9 cellular contexts compared by ENCODE assay signal in genomic region chrX:134797390-134797700, GRCh38. TPM values are rescaled to one million over a fixed set of nuclear protein-coding genes. Genes with fewer than 3 reads are reported as not detected.
DNase-seq lines count a peak whose midpoint lies in the region; FAIRE-seq and TF ChIP-seq lines count a peak whose summit lies in the region.
"Had no signal": no experiment of that assay in that cellular context is flagged by ENCODE, and none has a peak within 500 bp of the region (broad histone marks: within the 10 kb centered on the region; RNA-seq: fewer than 3 reads in every experiment).

No MANE protein-coding gene starts in this region.

- TF ChIP-seq POLR2A in esophagus squamous epithelium (IDR thresholded peaks at IDR 0.05) (no peak), prostate gland (IDR thresholded peaks at IDR 0.05) (no peak)

- no peaks in the 10 kb centered on the region for H3K9me2 ChIP-seq in PC-9 (ENCODE audit: insufficient read depth)

- TF ChIP-seq CTCF in PC-9 (conservative IDR thresholded peaks at IDR 0.05) (no peak), esophagus squamous epithelium (IDR thresholded peaks at IDR 0.05) (no peak), prostate gland (IDR thresholded peaks at IDR 0.05) (no peak)

- H3K79me2 ChIP-seq in PC-9 (ENCODE audit: low read depth) = peaks cover 44% of the 10 kb centered on the region

- peak overlapping the region; percentile 97 for H3K4me2 ChIP-seq in PC-9

- WGBS in esophagus squamous epithelium, 2 donors = 2 to 29% methylated on average over 7 of the region's 7 CpGs
- WGBS in prostate gland = 4% methylated on average over 7 of the region's 7 CpGs

- H4K20me1 ChIP-seq in PC-9 (ENCODE audit: insufficient read depth) = peaks cover 5% of the 10 kb centered on the region

- POLR2A ChIA-PET in PC-9 (lab: Charles Lee; ENCODE audit: unreplicated experiment) = no interaction called here

- DNase-seq in PC-9 (no peak), esophagus squamous epithelium (lab: John Stamatoyannopoulos, UW) (no peak), prostate gland (ENCODE audit: low spot score) (no peak), CD1c-positive myeloid dendritic cell (ENCODE audit: extremely low spot score) (no peak), HTR-8/SVneo (ENCODE audit: insufficient read length, low spot score) (no peak), GM19238 (ENCODE audit: insufficient read length, low spot score) (no peak), cortex of kidney (lab: John Stamatoyannopoulos, UW) (no peak)

- H3K36me3 ChIP-seq in PC-9 (ENCODE audit: low read depth) (peaks cover 22% of the 10 kb centered on the region), esophagus squamous epithelium (peaks cover 0 to 18% (median 0%) of the 10 kb centered on the region in 3 donors), prostate gland (no peaks in the 10 kb centered on the region)

- H3F3A ChIP-seq in PC-9 (ENCODE audit: insufficient read depth, low read depth) = peaks cover 17% of the 10 kb centered on the region; the same call in 1 of the 2 replicates

- H3K27me3 ChIP-seq in PC-9 (ENCODE audit: insufficient read depth, low read depth) = no peaks in the 10 kb centered on the region
- no peaks in the 10 kb centered on the region for H3K27me3 ChIP-seq in esophagus squamous epithelium
- no peaks in the 10 kb centered on the region for H3K27me3 ChIP-seq in prostate gland (replicated peaks; ENCODE audit: insufficient read depth)

- no peaks in the 10 kb centered on the region for H3K9me3 ChIP-seq in PC-9 (ENCODE audit: insufficient read depth, low read depth)
- H3K9me3 ChIP-seq in esophagus squamous epithelium = no peaks in the 10 kb centered on the region
- no peaks in the 10 kb centered on the region for H3K9me3 ChIP-seq in prostate gland

- CTCF ChIA-PET in PC-9 (lab: Charles Lee) = no interaction called here

- no TSS peak for BruUV-seq in PC-9 (replicated peaks; lab: Mats Ljungman, UMichigan)

- H3K4me3 ChIP-seq in GM08714 (ENCODE audit: low read length) (peak overlapping the region; percentile 75; the same call in 1 of the 2 replicates), PC-9 (peak overlapping the region; percentile 74), esophagus squamous epithelium (peak overlapping the region; percentile 71 to 89 (median 81)), prostate gland (peak overlapping the region; percentile 57 to 58)

- peak overlapping the region; percentile 95 for H2AFZ ChIP-seq in PC-9

- H3K4me1 ChIP-seq in PC-9 (replicated peaks; ENCODE audit: insufficient read depth) (peaks cover 45% of the 10 kb centered on the region), esophagus squamous epithelium (peaks cover 0 to 28% (median 7%) of the 10 kb centered on the region in 3 donors), prostate gland (replicated peaks) (no peaks in the 10 kb centered on the region)

- intact Hi-C loops in PC-9 (cut with micrococcal nuclease; ENCODE audit: unreplicated experiment) (no loop called here), esophagus squamous epithelium (cut with DNase I) (no loop called here), prostate gland (cut with DNase I) (no loop called here)

- FAIRE-seq in HTR-8/SVneo (lab: Jason Lieb, UNC) = no peak
- FAIRE-seq: frontal cortex had no signal

- H3K27ac ChIP-seq in PC-9 (no peak overlapping the region), esophagus squamous epithelium (peak overlapping the region in 3 of 4 donors; percentile 79 to 86 (median 83)), prostate gland (no peak overlapping the region)

RNA-seq across cellular contexts. Expression of gene PABIR2, which starts 0.3 kb away (rescaled TPM):
- 66.3 and 96.4 TPM in 2 replicates for total RNA-seq in PC-9 (2021)
- total RNA-seq in esophagus squamous epithelium = 10 to 100 TPM in 3 of 4 donors, 1 to 10 TPM in 1; 9.1 to 14.9 (median 11.8) TPM
- 10 to 100 TPM; 21.0 to 83.7 TPM for total RNA-seq in prostate gland

Comparison
In these comparisons a context has a peak if more than half of its experiments do, and no peak if none do; other contexts are left out.
1. H3K27ac ChIP-seq: peak in esophagus squamous epithelium (3 of 4); none in PC-9 (single experiment) and prostate gland (0 of 2).
2. Peak in every context shown above with its lines, with median percentiles within 50 percentile points of each other: H3K4me3 ChIP-seq.